Comparison of ENCODE assay signal across 27 cellular contexts in genomic region chr5:154923441-154924430, GRCh38. TPM values are rescaled to one million over a fixed set of nuclear protein-coding genes. Genes with fewer than 3 reads are reported as not detected.
DNase-seq lines count a peak whose midpoint lies in the region; ATAC-seq and TF ChIP-seq lines count a peak whose summit lies in the region.
"Had no signal": no experiment of that assay in that cellular context is flagged by ENCODE, and none has a peak within 500 bp of the region (broad histone marks: within the 10 kb centered on the region; RNA-seq: fewer than 3 reads in every experiment).

No MANE protein-coding gene starts in this region.

- 79% methylated on average over 7 of the region's 7 CpGs for WGBS in prostate gland

- TF ChIP-seq CTCF in prostate gland (IDR thresholded peaks at IDR 0.05), result no peak
- no peak for TF ChIP-seq CTCF in GM20000 (IDR thresholded peaks at IDR 0.05; ENCODE audit: extremely low read depth, missing control alignments)
- no peak for TF ChIP-seq CTCF in GM10266 (IDR thresholded peaks at IDR 0.05; ENCODE audit: control insufficient read depth, insufficient read depth, low read depth, missing control alignments)

- H3K4me3 ChIP-seq in SK-N-MC, result no peak overlapping the region
- no peak overlapping the region for H3K4me3 ChIP-seq in prostate gland
- H3K4me3 ChIP-seq: left lung, neural progenitor cell, right atrium auricular region, thoracic aorta had no signal

- intact Hi-C loops in prostate gland (cut with DNase I), result no loop called here

- no peaks in the 10 kb centered on the region for H3K27me3 ChIP-seq in prostate gland (replicated peaks; ENCODE audit: insufficient read depth)
- H3K27me3 ChIP-seq: left lung, neural progenitor cell, right atrium auricular region had no signal

- H3K36me3 ChIP-seq in SK-N-MC (ENCODE audit: insufficient read depth, low read length) (peaks cover 80% of the 10 kb centered on the region), prostate gland (peaks cover 6 to 12% of the 10 kb centered on the region in 2 donors)

- H3K9me3 ChIP-seq in SK-N-MC (ENCODE audit: low read depth, low read length) (no peaks in the 10 kb centered on the region), prostate gland (no peaks in the 10 kb centered on the region)
- H3K9me3 ChIP-seq: left lung, right atrium auricular region, thoracic aorta had no signal

- no peak overlapping the region for H3K9ac ChIP-seq in SK-N-MC (ENCODE audit: insufficient read length)
- H3K9ac ChIP-seq: neural progenitor cell, parathyroid adenoma had no signal

- H3K27ac ChIP-seq in SK-N-MC (peak overlapping the region; percentile 71), prostate gland (no peak overlapping the region)
- H3K27ac ChIP-seq: left lung, neural progenitor cell, parathyroid adenoma, right atrium auricular region, RWPE1, thoracic aorta had no signal

- no peak for TF ChIP-seq POLR2A in prostate gland (IDR thresholded peaks at IDR 0.05)

- no peaks in the 10 kb centered on the region for H3K4me1 ChIP-seq in prostate gland (replicated peaks)
- H3K4me1 ChIP-seq: left lung, neural progenitor cell, parathyroid adenoma, right atrium auricular region had no signal

- DNase-seq in GM04503 (ENCODE audit: low read depth), result peak; percentile 42
- no peak for DNase-seq in SK-N-MC (ENCODE audit: low read depth, low spot score)
- peak; percentile 56 for DNase-seq in fibroblast of gingiva (ENCODE audit: low read depth)
- DNase-seq in prostate gland (ENCODE audit: low spot score), result peak; percentile 16
- DNase-seq in activated CD8-positive, alpha-beta memory T cell treated with anti-CD3 and anti-CD28 coated beads, Interleukin-2, amount 50 U/mL, for 48 hours, result no peak
- DNase-seq in GM20000 (ENCODE audit: low spot score), result no peak
- DNase-seq in GM10266 (ENCODE audit: extremely low spot score), result no peak
- DNase-seq: activated CD4-positive, CD25-positive, alpha-beta regulatory T cell; activated CD8-positive, alpha-beta memory T cell treated with anti-CD3 and anti-CD28 coated beads, Interleukin-2, amount 10 ng/mL, durations not matched to agents 7 days and 5 days; activated naive CD4-positive, alpha-beta T cell; activated T-cell treated with anti-CD3 and anti-CD28 coated beads, Interleukin-2, amount 50 U/mL, for 48 hours; CD4-positive, alpha-beta T cell; EL; glutamatergic neuron; left lung; NCI-H146; NCI-H446; NCI-H774; small intestine; stimulated activated naive CD8-positive, alpha-beta T cell treated with anti-CD3 and anti-CD28 coated beads, Interleukin-15, Interleukin-2, amounts not matched to agents 100 U/mL and 50 U/mL, for 24 hours; T-cell had no signal

- no peak for ATAC-seq in HG03571 (IDR thresholded peaks at IDR 0.05; ENCODE audit: unreplicated experiment)
- ATAC-seq: activated CD8-positive, alpha-beta memory T cell treated with anti-CD3 and anti-CD28 coated beads, Interleukin-2, amount 10 ng/mL, durations not matched to agents 7 days and 5 days; left lung; stimulated activated naive CD8-positive, alpha-beta T cell treated with anti-CD3 and anti-CD28 coated beads, Interleukin-15, Interleukin-2, amounts not matched to agents 100 U/mL and 50 U/mL, for 24 hours; T-cell had no signal

RNA-seq across cellular contexts. Expression of gene GEMIN5, which starts 14.3 kb away (rescaled TPM):
- 10 to 100 TPM; 14.6 to 20.3 TPM for total RNA-seq in prostate gland

RNA-seq across cellular contexts. Expression of gene MRPL22, which starts 17.1 kb away (rescaled TPM):
- total RNA-seq in prostate gland, result 10 to 100 TPM; 14.4 to 35.2 TPM

Comparison
In these comparisons a context has a peak if more than half of its experiments do, and no peak if none do; other contexts are left out.
1. DNase-seq: peak in GM04503 (single experiment), fibroblast of gingiva (single experiment) and prostate gland (single experiment); none in SK-N-MC (single experiment), activated CD8-positive, alpha-beta memory T cell treated with anti-CD3 and anti-CD28 coated beads, Interleukin-2, amount 50 U/mL, for 48 hours (single experiment), GM20000 (single experiment) and GM10266 (single experiment).